8 cellular contexts compared by ENCODE assay signal in the genomic region with DNA sequence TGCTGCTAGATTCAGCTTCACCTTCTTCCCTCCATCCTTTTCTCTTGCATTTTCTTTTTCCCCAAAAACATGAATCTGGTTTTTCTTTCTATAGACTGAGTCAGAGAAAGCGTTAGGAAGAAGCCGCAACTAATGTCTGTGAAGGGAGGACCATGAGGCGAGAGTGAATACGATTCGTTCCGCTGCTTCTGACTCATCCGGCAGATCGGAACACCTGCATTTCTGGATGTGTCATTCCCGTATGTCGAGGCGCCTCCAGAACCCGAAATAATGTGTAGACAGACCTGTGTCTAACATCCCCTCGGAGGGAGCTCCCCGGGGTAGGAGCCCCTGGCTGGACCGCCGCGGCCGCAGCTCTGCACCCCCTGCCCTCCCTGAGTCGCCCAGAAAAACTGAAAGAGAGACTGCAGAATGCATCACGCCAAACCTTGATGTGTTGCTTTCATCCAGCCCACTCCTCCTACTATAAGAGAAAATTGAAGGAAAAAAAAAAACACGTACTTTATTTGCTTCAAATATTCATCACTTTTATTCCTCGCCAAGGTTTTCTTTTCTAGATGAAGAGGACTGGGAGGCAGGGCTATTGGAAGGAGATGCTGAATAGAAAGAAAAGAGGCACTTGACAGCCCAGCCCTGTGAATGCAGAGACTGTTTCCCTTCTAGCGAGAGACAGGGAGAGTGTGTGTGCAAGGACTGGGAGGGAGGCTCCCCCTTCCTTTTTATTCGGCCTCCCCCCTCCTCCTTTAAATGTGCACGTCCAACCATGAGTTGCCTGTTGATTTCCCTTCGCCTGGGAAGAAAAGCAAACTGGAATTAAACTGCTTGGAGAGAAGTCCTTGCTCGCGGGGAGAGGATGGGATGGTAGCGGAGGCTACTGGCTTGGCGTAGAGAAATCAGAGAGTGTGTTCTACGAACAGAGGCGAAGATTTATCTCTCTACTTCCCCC. TPM values are rescaled to one million over a fixed set of nuclear protein-coding genes. Genes with fewer than 3 reads are reported as not detected.
DNase-seq lines count a peak whose midpoint lies in the region; ATAC-seq and TF ChIP-seq lines count a peak whose summit lies in the region.

No MANE protein-coding gene starts in this region.

- H3K9ac ChIP-seq in KMS-11 (peak overlapping the region; percentile 6; the same call in 1 of the 2 replicates), skeletal muscle satellite cell (ENCODE audit: low read depth, low read length) (no peak overlapping the region)

- no peaks in the 10 kb centered on the region for H3K4me1 ChIP-seq in KMS-11 (ENCODE audit: low read depth, poor library complexity, severe bottlenecking)
- no peaks in the 10 kb centered on the region for H3K4me1 ChIP-seq in skeletal muscle satellite cell (ENCODE audit: control insufficient read depth, insufficient read depth, low read length)

- DNase-seq in CD14-positive monocyte (ENCODE audit: low spot score): no peak
- DNase-seq in iPS-NIHi7 (ENCODE audit: extremely low spot score): peak; percentile 11
- no peak for DNase-seq in NCI-H526 treated with DMSO at 0.1 percent for 48 hours (lab: John Stamatoyannopoulos, UW)

- no peak for TF ChIP-seq CTCF in CD14-positive monocyte (IDR thresholded peaks at IDR 0.05)
- TF ChIP-seq CTCF in KMS-11 (conservative IDR thresholded peaks at IDR 0.05; ENCODE audit: low read depth, low read length): no peak
- no peak for TF ChIP-seq CTCF in brain (conservative IDR thresholded peaks at IDR 0.05)

- intact Hi-C loops in CD14-positive monocyte (cut with micrococcal nuclease): no loop called here

- H3K79me2 ChIP-seq in KMS-11 (ENCODE audit: insufficient read depth, low read depth): no peaks in the 10 kb centered on the region

- H3K27me3 Mint-ChIP-seq in CD14-positive monocyte (ENCODE audit: low read depth in 3 of 3) (peaks cover 72 to 78% (median 77%) of the 10 kb centered on the region in 3 donors), brain (peaks cover 64% of the 10 kb centered on the region)

- H3K27ac ChIP-seq in KMS-11: no peak overlapping the region

- H3K36me3 ChIP-seq in KMS-11 (ENCODE audit: insufficient read depth) (no peaks in the 10 kb centered on the region), skeletal muscle satellite cell (ENCODE audit: insufficient read depth, low read length) (no peaks in the 10 kb centered on the region)

- ATAC-seq in GM18907 (IDR thresholded peaks at IDR 0.05; ENCODE audit: unreplicated experiment) (no peak), GM19397 (IDR thresholded peaks at IDR 0.05; ENCODE audit: unreplicated experiment) (no peak)

- H3K4me1 Mint-ChIP-seq in CD14-positive monocyte: peaks cover 30% of the 10 kb centered on the region
- peaks cover 39% of the 10 kb centered on the region for H3K4me1 Mint-ChIP-seq in brain

- H3K27ac Mint-ChIP-seq in CD14-positive monocyte (no peak overlapping the region), brain (peak overlapping the region; percentile 36 to 93 (median 89))

- H3K4me2 ChIP-seq in KMS-11 (peak overlapping the region; percentile 57), skeletal muscle satellite cell (ENCODE audit: low read length) (peak overlapping the region; percentile 81)

- H3K4me3 ChIP-seq in KMS-11 (IDR thresholded peaks at IDR 0.05; ENCODE audit: insufficient read depth, low read depth, low read length) (no peak overlapping the region), skeletal muscle satellite cell (ENCODE audit: low read length) (peak overlapping the region; percentile 54)

- peaks cover 6% of the 10 kb centered on the region for H3K9me3 ChIP-seq in skeletal muscle satellite cell (replicated peaks; ENCODE audit: low read length)

- no peaks in the 10 kb centered on the region for H4K20me1 ChIP-seq in KMS-11 (ENCODE audit: insufficient read depth)

- H3K9me3 Mint-ChIP-seq in CD14-positive monocyte (peaks cover 8 to 50% (median 36%) of the 10 kb centered on the region in 7 donors), brain (peaks cover 6 to 20% (median 17%) of the 10 kb centered on the region in 5 experiments)

- H3K27me3 ChIP-seq in KMS-11 (ENCODE audit: insufficient read depth, low read depth) (no peaks in the 10 kb centered on the region), skeletal muscle satellite cell (ENCODE audit: control insufficient read depth, insufficient read depth, low read length) (peaks cover 50% of the 10 kb centered on the region)

- H2AFZ ChIP-seq in KMS-11 (ENCODE audit: low read depth): peak overlapping the region; percentile 67

- H3K4me3 Mint-ChIP-seq in CD14-positive monocyte (peak overlapping the region; percentile 68 to 91), brain (peak overlapping the region; percentile 92 to 99 (median 95))

- H3K36me3 Mint-ChIP-seq in CD14-positive monocyte (peaks cover 10 to 17% of the 10 kb centered on the region in 2 donors), brain (peaks cover 16% of the 10 kb centered on the region)

RNA-seq across cellular contexts. Expression of a gene that starts 0.6 kb away (rescaled TPM):
- polyA plus RNA-seq in CD14-positive monocyte (not detected), brain (ENCODE audit: insufficient read depth, low read depth, low replicate concordance) (2.2 TPM)
- total RNA-seq in skeletal muscle satellite cell (2012; rRNA removed): under 0.01 TPM in 1 of 2 replicates, not detected in the other

Comparison
In these comparisons a context has a peak if more than half of its experiments do, and no peak if none do; other contexts are left out.
1. H3K27ac Mint-ChIP-seq: peak in brain (5 of 5); none in CD14-positive monocyte (0 of 7).